ENCODE assay signal across 11 cellular contexts in genomic region chr13:37194428-37194861, GRCh38.
DNase-seq lines count a peak whose midpoint lies in the region; ATAC-seq and TF ChIP-seq lines count a peak whose summit lies in the region.
"Had no signal": no experiment of that assay in that cellular context is flagged by ENCODE, and none has a peak within 500 bp of the region (broad histone marks: within the 10 kb centered on the region; RNA-seq: fewer than 3 reads in every experiment).

No MANE protein-coding gene starts in this region.

- no peak for TF ChIP-seq POLR2A in heart left ventricle (IDR thresholded peaks at IDR 0.05)

- DNase-seq in HS-5 (ENCODE audit: low read depth) (peak; percentile 23), NCI-H748 treated with DMSO at 0.1 percent for 48 hours (lab: John Stamatoyannopoulos, UW) (peak; percentile 16), dermis microvascular lymphatic vessel endothelial cell (ENCODE audit: low read depth in 2 of 2) (peak; percentile 76 to 87), heart left ventricle (no peak)
- DNase-seq: activated CD4-positive, alpha-beta memory T cell treated with anti-CD3 and anti-CD28 coated beads, Interleukin-2, amount 10 ng/mL, durations not matched to agents 7 days and 5 days; caudate nucleus; mesendoderm; NCI-H2107 had no signal

- H3K9me3 ChIP-seq in skeletal muscle satellite cell (replicated peaks; ENCODE audit: low read length) (no peaks in the 10 kb centered on the region), heart left ventricle (peaks cover 0 to 9% (median 0%) of the 10 kb centered on the region in 12 donors)

- no peaks in the 10 kb centered on the region for H3K27me3 ChIP-seq in skeletal muscle satellite cell (ENCODE audit: control insufficient read depth, insufficient read depth, low read length)
- no peaks in the 10 kb centered on the region for H3K27me3 ChIP-seq in heart left ventricle

- peak overlapping the region; percentile 33 for H3K9ac ChIP-seq in skeletal muscle satellite cell (ENCODE audit: low read depth, low read length)

- WGBS in heart left ventricle, 4 donors = 50 to 70% (median 60%) methylated on average over 1 of the region's 1 CpG

- H3K27ac ChIP-seq in heart left ventricle = no peak overlapping the region

- intact Hi-C loops in heart left ventricle (cut with DNase I) = no loop called here

- TF ChIP-seq CTCF in heart left ventricle (IDR thresholded peaks at IDR 0.05) = no peak

- H3K4me2 ChIP-seq in skeletal muscle satellite cell (ENCODE audit: low read length) = peak overlapping the region; percentile 6

- no peak for ATAC-seq in HG02938 (IDR thresholded peaks at IDR 0.05; ENCODE audit: unreplicated experiment)
- ATAC-seq in heart left ventricle = no peak
- no peak for ATAC-seq in HG02588 (IDR thresholded peaks at IDR 0.05; ENCODE audit: unreplicated experiment)

- H3K36me3 ChIP-seq in skeletal muscle satellite cell (ENCODE audit: insufficient read depth, low read length) (no peaks in the 10 kb centered on the region), heart left ventricle (no peaks in the 10 kb centered on the region)

- H3K4me1 ChIP-seq in skeletal muscle satellite cell (ENCODE audit: control insufficient read depth, insufficient read depth, low read length) (peaks cover 31% of the 10 kb centered on the region), heart left ventricle (peaks cover 0 to 3% (median 0%) of the 10 kb centered on the region in 12 donors)

- H3K4me3 ChIP-seq in skeletal muscle satellite cell (ENCODE audit: low read length) = no peak overlapping the region
- no peak overlapping the region for H3K4me3 ChIP-seq in heart left ventricle

Comparison
In these comparisons a context has a peak if more than half of its experiments do, and no peak if none do; other contexts are left out.
1. DNase-seq: peak in HS-5 (single experiment), NCI-H748 treated with DMSO at 0.1 percent for 48 hours (single experiment) and dermis microvascular lymphatic vessel endothelial cell (2 of 2); none in heart left ventricle (0 of 5).